9 cellular contexts compared by ENCODE assay signal in the genomic region with DNA sequence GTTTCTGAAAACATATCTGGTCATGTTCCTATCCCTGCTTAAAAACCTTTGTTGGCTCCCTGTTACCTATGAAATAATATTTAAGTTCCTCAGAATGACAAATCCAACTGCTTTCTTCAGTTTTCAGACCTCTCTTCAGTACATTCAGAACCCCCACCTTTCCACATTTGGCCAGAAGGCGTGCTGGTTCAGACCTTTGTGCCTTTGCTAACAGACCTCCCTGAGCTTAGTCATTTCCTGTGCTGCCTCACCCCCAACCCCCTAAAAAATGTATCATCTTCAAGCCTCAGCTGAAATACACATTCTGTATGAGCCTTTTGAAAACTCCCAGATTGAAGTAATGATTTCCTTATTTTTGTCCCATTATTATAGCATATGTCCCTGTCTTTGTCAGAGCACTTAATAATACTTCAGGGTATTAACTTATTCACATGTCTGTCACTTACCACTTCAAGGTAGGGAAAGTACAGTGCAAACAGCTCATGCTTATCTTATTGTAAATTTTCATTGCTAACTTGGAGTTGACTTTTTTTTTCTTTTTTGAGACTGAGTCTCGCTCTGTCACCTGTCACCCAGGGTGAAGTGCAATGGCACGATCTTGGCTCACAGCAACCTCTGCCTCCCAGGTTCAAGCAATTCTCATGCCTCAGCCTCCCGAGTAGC. TPM values are rescaled to one million over a fixed set of nuclear protein-coding genes. Genes with fewer than 3 reads are reported as not detected.
DNase-seq lines count a peak whose midpoint lies in the region; ATAC-seq and TF ChIP-seq lines count a peak whose summit lies in the region.
"Had no signal": no experiment of that assay in that cellular context is flagged by ENCODE, and none has a peak within 500 bp of the region (broad histone marks: within the 10 kb centered on the region; RNA-seq: fewer than 3 reads in every experiment).

No MANE protein-coding gene starts in this region.

- peaks cover 100% of the 10 kb centered on the region for H3K36me3 ChIP-seq in endodermal cell (ENCODE audit: control insufficient read depth, insufficient read depth, low read length)

- WGBS in endodermal cell (ENCODE audit: insufficient coverage in 1 of 2, insufficient read length in 1 of 2), 2 experiments: 92 to 94% methylated on average over 4 of the region's 4 CpGs

- H3K27ac Mint-ChIP-seq in HFFc6: peak overlapping the region; percentile 87
- H3K27ac Mint-ChIP-seq in endodermal cell: peak overlapping the region; percentile 54

- no peaks in the 10 kb centered on the region for H3K4me1 ChIP-seq in endodermal cell (ENCODE audit: control insufficient read depth, insufficient read depth, low read length)

- H3K4me3 Mint-ChIP-seq in HFFc6 (peak overlapping the region; percentile 69), endodermal cell (no peak overlapping the region)

- peaks cover 43% of the 10 kb centered on the region for H3K36me3 Mint-ChIP-seq in HFFc6 (ENCODE audit: low read depth)
- peaks cover 74% of the 10 kb centered on the region for H3K36me3 Mint-ChIP-seq in endodermal cell (ENCODE audit: low read depth)

- H3K27ac ChIP-seq in endodermal cell (ENCODE audit: low read depth, low read length): no peak overlapping the region
- H3K27ac ChIP-seq: psoas muscle had no signal

- H3K27me3 ChIP-seq in endodermal cell (ENCODE audit: control insufficient read depth, insufficient read depth, low read length, poor library complexity, severe bottlenecking): no peaks in the 10 kb centered on the region

- ATAC-seq in HG03159 (IDR thresholded peaks at IDR 0.05; ENCODE audit: unreplicated experiment) (no peak), GM21515 (IDR thresholded peaks at IDR 0.05; ENCODE audit: unreplicated experiment) (no peak)

- H3K9me3 Mint-ChIP-seq in HFFc6 (no peaks in the 10 kb centered on the region), endodermal cell (no peaks in the 10 kb centered on the region)

- H3K27me3 Mint-ChIP-seq in HFFc6 (ENCODE audit: insufficient read depth) (peaks cover 1% of the 10 kb centered on the region; the same call in 1 of the 2 replicates), endodermal cell (ENCODE audit: insufficient read depth) (no peaks in the 10 kb centered on the region)

- H3K4me1 Mint-ChIP-seq in HFFc6 (ENCODE audit: low read depth) (peaks cover 60% of the 10 kb centered on the region), endodermal cell (peaks cover 10% of the 10 kb centered on the region)

- H3K9ac ChIP-seq in endodermal cell (ENCODE audit: extremely low read depth, low read length, poor library complexity, severe bottlenecking): no peak overlapping the region

- no peaks in the 10 kb centered on the region for H3K9me3 ChIP-seq in endodermal cell (ENCODE audit: control insufficient read depth, low read length)
- H3K9me3 ChIP-seq: psoas muscle had no signal

- H3K4me3 ChIP-seq in endodermal cell (ENCODE audit: low read length): no peak overlapping the region
- H3K4me3 ChIP-seq: psoas muscle had no signal

- peak; percentile 59 for TF ChIP-seq CTCF in HFFc6 (IDR thresholded peaks at IDR 0.05)
- no peak for TF ChIP-seq CTCF in endodermal cell (conservative IDR thresholded peaks at IDR 0.05)

- DNase-seq in HFFc6 (peak; percentile 82), endodermal cell (peak; percentile 54), NCI-H2081 (lab: John Stamatoyannopoulos, UW) (no peak), LoVo (ENCODE audit: low spot score) (no peak)
- peak; percentile 44 to 55 for DNase-seq in activated CD4-positive, alpha-beta T cell treated with anti-CD3 and anti-CD28 coated beads for 4 hours
- DNase-seq in stimulated activated CD4-positive, alpha-beta T cell treated with anti-CD3 and anti-CD28 coated beads, Interleukin-2, amount 100 ng/mL, for 24 hours: peak; percentile 56 to 65
- DNase-seq: psoas muscle had no signal

RNA-seq across cellular contexts. Expression of a gene that starts 19.7 kb away (rescaled TPM):
- not detected for total RNA-seq in HFFc6 (2021; fragmentation: NEBNext Ultra II Directional; extraction: Animal tissue kit (Norgen Biotek cat#: 25700))
- total RNA-seq in endodermal cell: not detected
- not detected for polyA plus RNA-seq in endodermal cell (2013, experiment 1 of 2)
- not detected for polyA plus RNA-seq in endodermal cell (2013, experiment 2 of 2)
- total RNA-seq: psoas muscle had no signal
- polyA plus RNA-seq: psoas muscle had no signal

Comparison
In these comparisons a context has a peak if more than half of its experiments do, and no peak if none do; other contexts are left out.
1. DNase-seq: peak in HFFc6 (single experiment), activated CD4-positive, alpha-beta T cell treated with anti-CD3 and anti-CD28 coated beads for 4 hours (2 of 2), endodermal cell (single experiment) and stimulated activated CD4-positive, alpha-beta T cell treated with anti-CD3 and anti-CD28 coated beads, Interleukin-2, amount 100 ng/mL, for 24 hours (2 of 2); none in NCI-H2081 (0 of 2) and LoVo (single experiment).